Comparison of ENCODE assay signal across 16 cellular contexts in genomic region chr5:10757043-10757442, GRCh38. TPM values are rescaled to one million over a fixed set of nuclear protein-coding genes. Genes with fewer than 3 reads are reported as not detected.
DNase-seq lines count a peak whose midpoint lies in the region; ATAC-seq and TF ChIP-seq lines count a peak whose summit lies in the region.
"Had no signal": no experiment of that assay in that cellular context is flagged by ENCODE, and none has a peak within 500 bp of the region (broad histone marks: within the 10 kb centered on the region; RNA-seq: fewer than 3 reads in every experiment).

No MANE protein-coding gene starts in this region.

- TF ChIP-seq CTCF in CD4-positive, alpha-beta T cell (IDR thresholded peaks at IDR 0.05) = no peak
- TF ChIP-seq CTCF in brain (conservative IDR thresholded peaks at IDR 0.05) = no peak
- no peak for TF ChIP-seq CTCF in nephron progenitor cell (IDR thresholded peaks at IDR 0.05)
- no peak for TF ChIP-seq CTCF in dorsolateral prefrontal cortex (IDR thresholded peaks at IDR 0.05 in 54 of 56, conservative IDR thresholded peaks at IDR 0.05 in 2 of 56; ENCODE audit: low read depth in 1 of 56, partially characterized antibody in 56 of 56)
- TF ChIP-seq CTCF in GM13976 (IDR thresholded peaks at IDR 0.05; ENCODE audit: borderline replicate concordance, control extremely low read depth, extremely low read depth, insufficient read depth, missing control alignments) = no peak

- H3K36me3 Mint-ChIP-seq in CD4-positive, alpha-beta T cell (ENCODE audit: low read depth) = peaks cover 51% of the 10 kb centered on the region
- H3K36me3 Mint-ChIP-seq in IgD-negative memory B cell (peaks cover 11% of the 10 kb centered on the region), brain (peaks cover 31% of the 10 kb centered on the region), nephron progenitor cell (ENCODE audit: low read depth) (peaks cover 60% of the 10 kb centered on the region)

- no peaks in the 10 kb centered on the region for H3K27me3 Mint-ChIP-seq in CD4-positive, alpha-beta T cell
- H3K27me3 Mint-ChIP-seq in IgD-negative memory B cell = no peaks in the 10 kb centered on the region
- H3K27me3 Mint-ChIP-seq in brain = peaks cover 3% of the 10 kb centered on the region
- H3K27me3 Mint-ChIP-seq in nephron progenitor cell (ENCODE audit: low read depth, poor library complexity) = peaks cover 7% of the 10 kb centered on the region
- H3K27me3 Mint-ChIP-seq: activated CD4-positive, alpha-beta memory T cell treated with anti-CD3 and anti-CD28 coated beads for 36 hours had no signal

- H3K27ac ChIP-seq in CD4-positive, alpha-beta T cell (ENCODE audit: low read depth, low read length) = no peak overlapping the region
- peak overlapping the region in 2 of 59 donors; percentile 13 to 30 for H3K27ac ChIP-seq in dorsolateral prefrontal cortex
- H3K27ac ChIP-seq: heart right ventricle, neutrophil, testis had no signal

- no peak overlapping the region for H3K4me3 ChIP-seq in dorsolateral prefrontal cortex
- H3K4me3 ChIP-seq: esophagus squamous epithelium, heart right ventricle, testis had no signal

- H3K4me1 Mint-ChIP-seq in CD4-positive, alpha-beta T cell (ENCODE audit: low read depth) = peaks cover 70% of the 10 kb centered on the region
- H3K4me1 Mint-ChIP-seq in IgD-negative memory B cell (peaks cover 32 to 56% (median 37%) of the 10 kb centered on the region in 3 donors), brain (peaks cover 57% of the 10 kb centered on the region), nephron progenitor cell (peaks cover 53% of the 10 kb centered on the region)

- peak overlapping the region; percentile 34 for H3K4me3 Mint-ChIP-seq in CD4-positive, alpha-beta T cell
- peak overlapping the region in 1 of 4 donors; percentile 33 for H3K4me3 Mint-ChIP-seq in IgD-negative memory B cell
- peak overlapping the region in 3 of 5 experiments; percentile 28 to 72 (median 67) for H3K4me3 Mint-ChIP-seq in brain
- H3K4me3 Mint-ChIP-seq in nephron progenitor cell = no peak overlapping the region
- H3K4me3 Mint-ChIP-seq: activated CD4-positive, alpha-beta memory T cell treated with anti-CD3 and anti-CD28 coated beads for 36 hours had no signal

- no peaks in the 10 kb centered on the region for H3K9me3 ChIP-seq in CD4-positive, alpha-beta T cell (ENCODE audit: control insufficient read depth, low read length)
- H3K9me3 ChIP-seq: esophagus squamous epithelium, neutrophil, testis had no signal

- H3K27ac Mint-ChIP-seq in CD4-positive, alpha-beta T cell = no peak overlapping the region
- H3K27ac Mint-ChIP-seq in IgD-negative memory B cell (peak overlapping the region in 2 of 3 donors; percentile 29 to 59), brain (peak overlapping the region; percentile 27 to 90 (median 85)), nephron progenitor cell (peak overlapping the region; percentile 37)
- H3K27ac Mint-ChIP-seq: activated CD4-positive, alpha-beta memory T cell treated with anti-CD3 and anti-CD28 coated beads for 36 hours had no signal

- in situ Hi-C loops in GM13976 (cut with MboI; ENCODE audit: low sequenced_read_pairs, unreplicated experiment) = no loop called here

- no peaks in the 10 kb centered on the region for H3K9me3 Mint-ChIP-seq in CD4-positive, alpha-beta T cell
- H3K9me3 Mint-ChIP-seq in IgD-negative memory B cell = no peaks in the 10 kb centered on the region
- H3K9me3 Mint-ChIP-seq in brain = peaks cover 3 to 7% (median 3%) of the 10 kb centered on the region in 5 experiments
- peaks cover 11% of the 10 kb centered on the region for H3K9me3 Mint-ChIP-seq in nephron progenitor cell
- H3K9me3 Mint-ChIP-seq: activated CD4-positive, alpha-beta memory T cell treated with anti-CD3 and anti-CD28 coated beads for 36 hours had no signal

- intact Hi-C loops in CD4-positive, alpha-beta T cell (cut with DNase I, micrococcal nuclease) = loop anchor here in 1 of 2 experiments (5.0 kb wide), 1 partner anchor 205 kb away; no protein-coding TSS in a partner anchor
- intact Hi-C loops in dorsolateral prefrontal cortex (cut with DNase I) = no loop called here

- DNase-seq in CD4-positive, alpha-beta T cell = no peak
- DNase-seq in nephron progenitor cell (no peak), dorsolateral prefrontal cortex (no peak), LoVo (ENCODE audit: low spot score) (no peak), GM13976 (ENCODE audit: low spot score) (no peak), HCEC 1CT (no peak)
- DNase-seq: activated CD4-positive, alpha-beta memory T cell treated with anti-CD3 and anti-CD28 coated beads for 36 hours; C1 segment of cervical spinal cord; esophagus squamous epithelium; heart right ventricle; NCI-H1048; NCI-H2171; testis had no signal

- no peak for ATAC-seq in CD4-positive, alpha-beta T cell (ENCODE audit: poor library complexity)
- ATAC-seq: heart right ventricle had no signal

- POLR2A ChIA-PET in CD4-positive, alpha-beta T cell (lab: Charles Lee) = no interaction called here

- H3K27me3 ChIP-seq in CD4-positive, alpha-beta T cell (ENCODE audit: control insufficient read depth, insufficient read depth, low read length) = no peaks in the 10 kb centered on the region
- no peaks in the 10 kb centered on the region for H3K27me3 ChIP-seq in dorsolateral prefrontal cortex
- H3K27me3 ChIP-seq: esophagus squamous epithelium, heart right ventricle, neutrophil, testis had no signal

- CTCF ChIA-PET in CD4-positive, alpha-beta T cell (lab: Charles Lee) = no interaction called here

RNA-seq across cellular contexts. Expression of gene DAP, which starts 4.0 kb away (rescaled TPM):
- total RNA-seq in CD4-positive, alpha-beta T cell = 10 to 100 TPM; 33.6 to 35.2 TPM
- 105 TPM for polyA plus RNA-seq in IgD-negative memory B cell
- polyA plus RNA-seq in brain (ENCODE audit: insufficient read depth, low read depth, low replicate concordance) = 155 TPM
- 10 to 100 TPM; 16.1 to 43.5 (median 28.7) TPM for total RNA-seq in dorsolateral prefrontal cortex
